ENCODE assay signal across 10 cellular contexts in genomic region chr3:185912929-185913901, GRCh38. TPM values are rescaled to one million over a fixed set of nuclear protein-coding genes. Genes with fewer than 3 reads are reported as not detected.
DNase-seq lines count a peak whose midpoint lies in the region; ATAC-seq, FAIRE-seq and TF ChIP-seq lines count a peak whose summit lies in the region.
"Had no signal": no experiment of that assay in that cellular context is flagged by ENCODE, and none has a peak within 500 bp of the region (broad histone marks: within the 10 kb centered on the region; RNA-seq: fewer than 3 reads in every experiment).

No MANE protein-coding gene starts in this region.

- no peak for TF ChIP-seq CTCF in activated B cell treated with CpG ODN at 0.5 μM for 24 hours (IDR thresholded peaks at IDR 0.05)
- no peak for TF ChIP-seq CTCF in natural killer cell (IDR thresholded peaks at IDR 0.05)
- no peak for TF ChIP-seq CTCF in GM13976 (IDR thresholded peaks at IDR 0.05; ENCODE audit: borderline replicate concordance, control extremely low read depth, extremely low read depth, insufficient read depth, missing control alignments)

- FAIRE-seq in H54 (lab: Jason Lieb, UNC), result peak; percentile 60

- CTCF ChIA-PET in activated B cell treated with CpG ODN at 0.5 μM for 24 hours (lab: Charles Lee), result interaction anchor here (1.3 kb wide), 1 partner anchor 30 kb away, joined by 3 read pairs; no protein-coding TSS in a partner anchor

- peaks cover 45% of the 10 kb centered on the region for H3K36me3 Mint-ChIP-seq in T-helper 2 cell treated with Interferon-gamma antibody and Interleukin-4, amounts not matched to agents 5 μg/mL and 100 μg/mL, for 36 hours (ENCODE audit: low read depth)
- H3K36me3 Mint-ChIP-seq in activated B cell treated with CpG ODN at 0.5 μM for 24 hours (ENCODE audit: low read depth) (peaks cover 46% of the 10 kb centered on the region), natural killer cell (peaks cover 17% of the 10 kb centered on the region)

- no peaks in the 10 kb centered on the region for H3K27me3 Mint-ChIP-seq in T-helper 2 cell treated with Interferon-gamma antibody and Interleukin-4, amounts not matched to agents 5 μg/mL and 100 μg/mL, for 36 hours (ENCODE audit: low read depth)
- H3K27me3 Mint-ChIP-seq in activated B cell treated with CpG ODN at 0.5 μM for 24 hours (no peaks in the 10 kb centered on the region), natural killer cell (ENCODE audit: low read depth in 2 of 2) (no peaks in the 10 kb centered on the region)

- H3K4me3 Mint-ChIP-seq in T-helper 2 cell treated with Interferon-gamma antibody and Interleukin-4, amounts not matched to agents 5 μg/mL and 100 μg/mL, for 36 hours, result no peak overlapping the region
- no peak overlapping the region for H3K4me3 Mint-ChIP-seq in activated B cell treated with CpG ODN at 0.5 μM for 24 hours
- H3K4me3 Mint-ChIP-seq in natural killer cell, result no peak overlapping the region

- H3K27ac Mint-ChIP-seq in T-helper 2 cell treated with Interferon-gamma antibody and Interleukin-4, amounts not matched to agents 5 μg/mL and 100 μg/mL, for 36 hours, result peak overlapping the region; percentile 49
- H3K27ac Mint-ChIP-seq in activated B cell treated with CpG ODN at 0.5 μM for 24 hours (no peak overlapping the region), natural killer cell (peak overlapping the region; percentile 70 to 83)

- no peak for DNase-seq in T-helper 2 cell treated with Interferon-gamma antibody and Interleukin-4, amounts not matched to agents 5 μg/mL and 100 μg/mL, for 36 hours (ENCODE audit: low spot score)
- DNase-seq in T-helper 2 cell (no peak), H54 (ENCODE audit: insufficient read length, low spot score) (no peak), activated B cell treated with CpG ODN at 0.5 μM for 24 hours (no peak), natural killer cell (no peak), GM13976 (ENCODE audit: low spot score) (no peak), UCSD-AML1 (lab: John Stamatoyannopoulos, UW; ENCODE audit: unreplicated experiment) (no peak), NCI-H2081 (lab: John Stamatoyannopoulos, UW) (no peak)
- DNase-seq: glutamatergic neuron; stimulated activated CD4-positive, alpha-beta T cell treated with anti-CD3 and anti-CD28 coated beads, Interleukin-4, amount 100 ng/mL, for 1 hour had no signal

- POLR2A ChIA-PET in activated B cell treated with CpG ODN at 0.5 μM for 24 hours (lab: Charles Lee), result interaction anchor here (0.6 to 4.6 kb wide), 8 partner anchors 11 to 671 kb away, joined by 4 to 24 read pairs (median 6); partner anchors contain the start of gene TRA2B

- in situ Hi-C loops in GM13976 (cut with MboI; ENCODE audit: low sequenced_read_pairs, unreplicated experiment), result no loop called here

- peak; percentile 14 for ATAC-seq in activated B cell treated with CpG ODN at 0.5 μM for 24 hours (ENCODE audit: low read depth)
- ATAC-seq in natural killer cell, result peak; percentile 11 to 18 (median 11)

- H3K9me3 Mint-ChIP-seq in T-helper 2 cell treated with Interferon-gamma antibody and Interleukin-4, amounts not matched to agents 5 μg/mL and 100 μg/mL, for 36 hours, result no peaks in the 10 kb centered on the region
- H3K9me3 Mint-ChIP-seq in activated B cell treated with CpG ODN at 0.5 μM for 24 hours (no peaks in the 10 kb centered on the region), natural killer cell (no peaks in the 10 kb centered on the region)

- intact Hi-C loops in activated B cell treated with CpG ODN at 0.5 μM for 24 hours (cut with micrococcal nuclease), result no loop called here
- intact Hi-C loops in natural killer cell (cut with micrococcal nuclease), result no loop called here

- H3K4me1 Mint-ChIP-seq in T-helper 2 cell treated with Interferon-gamma antibody and Interleukin-4, amounts not matched to agents 5 μg/mL and 100 μg/mL, for 36 hours (ENCODE audit: low read depth), result peaks cover 5% of the 10 kb centered on the region
- H3K4me1 Mint-ChIP-seq in activated B cell treated with CpG ODN at 0.5 μM for 24 hours (no peaks in the 10 kb centered on the region), natural killer cell (peaks cover 32 to 36% of the 10 kb centered on the region in 2 donors)

- no peak for TF ChIP-seq POLR2A in H54 (IDR thresholded peaks at IDR 0.05; ENCODE audit: low read depth, low read length)

RNA-seq across cellular contexts. Expression of gene TRA2B, which starts 24.6 kb away (rescaled TPM):
- total RNA-seq in activated B cell treated with CpG ODN at 0.5 μM for 24 hours, result 213 and 219 TPM in 2 replicates
- 100 to 1,000 TPM; 565 to 669 (median 596) TPM for total RNA-seq in natural killer cell
